ENCODE assay signal across 1 cellular context in the genomic region with DNA sequence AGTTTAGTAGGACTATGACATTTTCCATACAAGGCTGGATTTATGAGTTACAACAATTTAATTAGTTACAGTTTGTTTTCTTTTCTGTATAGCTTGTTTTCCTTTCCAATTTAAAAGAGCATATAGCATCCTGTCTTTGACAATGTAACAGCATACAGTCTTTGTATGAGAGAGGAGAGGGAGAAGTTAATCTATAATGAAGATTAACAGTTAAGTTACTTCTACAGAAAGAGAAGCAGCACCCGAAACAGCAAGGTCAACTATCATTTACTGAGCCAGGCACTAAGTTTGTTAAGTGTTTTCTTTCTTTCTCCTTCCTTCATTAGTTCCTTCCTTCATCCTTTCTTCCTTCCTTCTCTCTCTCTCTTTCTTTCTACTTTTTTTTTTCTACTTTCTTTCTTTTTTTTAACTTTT.
TF ChIP-seq lines count a peak whose summit lies in the region.

No MANE protein-coding gene starts in this region.

TF ChIP-seq in SK-N-SH, 30 proteins besides CTCF, POLR2A, EP300 and RAD21 (continued from another document):
- TF ChIP-seq, protein P1, sequence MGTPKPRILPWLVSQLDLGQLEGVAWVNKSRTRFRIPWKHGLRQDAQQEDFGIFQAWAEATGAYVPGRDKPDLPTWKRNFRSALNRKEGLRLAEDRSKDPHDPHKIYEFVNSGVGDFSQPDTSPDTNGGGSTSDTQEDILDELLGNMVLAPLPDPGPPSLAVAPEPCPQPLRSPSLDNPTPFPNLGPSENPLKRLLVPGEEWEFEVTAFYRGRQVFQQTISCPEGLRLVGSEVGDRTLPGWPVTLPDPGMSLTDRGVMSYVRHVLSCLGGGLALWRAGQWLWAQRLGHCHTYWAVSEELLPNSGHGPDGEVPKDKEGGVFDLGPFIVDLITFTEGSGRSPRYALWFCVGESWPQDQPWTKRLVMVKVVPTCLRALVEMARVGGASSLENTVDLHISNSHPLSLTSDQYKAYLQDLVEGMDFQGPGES (IDR thresholded peaks at IDR 0.05; ENCODE audit: low read depth, low read length) = no peak
- TF ChIP-seq ELF1 (IDR thresholded peaks at IDR 0.05) = no peak
- TF ChIP-seq RCOR1 (IDR thresholded peaks at IDR 0.05; ENCODE audit: low read length) = no peak
- TF ChIP-seq, protein P2, sequence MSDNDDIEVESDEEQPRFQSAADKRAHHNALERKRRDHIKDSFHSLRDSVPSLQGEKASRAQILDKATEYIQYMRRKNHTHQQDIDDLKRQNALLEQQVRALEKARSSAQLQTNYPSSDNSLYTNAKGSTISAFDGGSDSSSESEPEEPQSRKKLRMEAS (IDR thresholded peaks at IDR 0.05; ENCODE audit: low read depth) = no peak
